Comparison of ENCODE assay signal across 20 cellular contexts in genomic region chr13:43373400-43373799, GRCh38.
A peak's percentile ranks its signal among the peaks of the same experiment; 100 is the strongest.
DNase-seq lines count a peak whose midpoint lies in the region; ATAC-seq and TF ChIP-seq lines count a peak whose summit lies in the region.
"Had no signal": no experiment of that assay in that cellular context is flagged by ENCODE, and none has a peak within 500 bp of the region (broad histone marks: within the 10 kb centered on the region; RNA-seq: fewer than 3 reads in every experiment).

No MANE protein-coding gene starts in this region.

- no peak overlapping the region for H2BK15ac ChIP-seq in H9 (ENCODE audit: low read depth, low read length)

- no peaks in the 10 kb centered on the region; a peak in 2 of 5 replicates for H3K9me3 Mint-ChIP-seq in H9
- H3K9me3 Mint-ChIP-seq: CD8-positive, alpha-beta T cell had no signal

- H3K36me3 ChIP-seq in BLaER1 (no peaks in the 10 kb centered on the region), esophagus muscularis mucosa (no peaks in the 10 kb centered on the region), uterus (no peaks in the 10 kb centered on the region), PC-3 (ENCODE audit: low read depth, low read length) (no peaks in the 10 kb centered on the region)
- H3K36me3 ChIP-seq: BE2C had no signal

- H3K23me2 ChIP-seq in H9 (ENCODE audit: insufficient read length, low read depth, low read length, poor library complexity, severe bottlenecking), result no peaks in the 10 kb centered on the region

- H3F3A ChIP-seq in PC-3 (ENCODE audit: low read length, unreplicated experiment), result no peaks in the 10 kb centered on the region

- no peak overlapping the region for H3K14ac ChIP-seq in H9 (ENCODE audit: insufficient read depth, low read length)

- peak overlapping the region in 1 of 3 experiments; percentile 40; a peak in 1 of 7 replicates for H3K27ac Mint-ChIP-seq in H9
- H3K27ac Mint-ChIP-seq: CD4-positive, CD25-positive, alpha-beta regulatory T cell; CD8-positive, alpha-beta T cell had no signal

- no peak for TF ChIP-seq EP300 in esophagus muscularis mucosa (IDR thresholded peaks at IDR 0.05)

- TF ChIP-seq POLR2A in esophagus muscularis mucosa (IDR thresholded peaks at IDR 0.05; ENCODE audit: low read depth) (no peak), uterus (IDR thresholded peaks at IDR 0.05) (no peak)

- H3K27me3 ChIP-seq in BLaER1, result no peaks in the 10 kb centered on the region
- H3K27me3 ChIP-seq in H9 (ENCODE audit: insufficient read depth, low read length), result no peaks in the 10 kb centered on the region
- H3K27me3 ChIP-seq in esophagus muscularis mucosa, result no peaks in the 10 kb centered on the region
- H3K27me3 ChIP-seq in uterus, result no peaks in the 10 kb centered on the region
- no peaks in the 10 kb centered on the region for H3K27me3 ChIP-seq in PC-3 (ENCODE audit: low read length)
- H3K27me3 ChIP-seq: BE2C had no signal

- intact Hi-C loops in esophagus muscularis mucosa (cut with DNase I) (no loop called here), uterus (cut with DNase I; ENCODE audit: low total_unique reads) (no loop called here), PC-3 (cut with micrococcal nuclease) (no loop called here)

- H3K18ac ChIP-seq in H9 (ENCODE audit: insufficient read length, low read depth, low read length), result no peak overlapping the region

- no peak overlapping the region for H2BK20ac ChIP-seq in H9 (ENCODE audit: low read depth, low read length, poor library complexity, severe bottlenecking)

- peak overlapping the region; percentile 6 for H2AFZ ChIP-seq in H9 (ENCODE audit: low read length)
- no peak overlapping the region for H2AFZ ChIP-seq in PC-3 (ENCODE audit: low read length)

- no peak overlapping the region for H2BK5ac ChIP-seq in H9 (ENCODE audit: insufficient read length, low read length)

- DNase-seq in H9 (no peak), esophagus muscularis mucosa (ENCODE audit: extremely low spot score) (no peak), uterus (no peak), OCI-M1 (lab: John Stamatoyannopoulos, UW) (no peak), PC-3 (no peak)
- DNase-seq: 8988T; ACHN; AML-193; BE2C; Caco-2; CD4-positive, CD25-positive, alpha-beta regulatory T cell; CD8-positive, alpha-beta T cell; DMS153; DND-41; GOT3; HCEC 1CT had no signal

- no peaks in the 10 kb centered on the region; the same call in 1 of the 2 replicates for H3K27me3 Mint-ChIP-seq in H9 (ENCODE audit: low read depth)

- no peak overlapping the region for H3K27ac ChIP-seq in BLaER1
- no peak overlapping the region for H3K27ac ChIP-seq in H9 (ENCODE audit: insufficient read length, low read depth, low read length)
- H3K27ac ChIP-seq in esophagus muscularis mucosa (replicated peaks in 1 of 4), result peak overlapping the region in 3 of 4 donors; percentile 1 to 17 (median 16)
- peak overlapping the region; percentile 19 to 52 for H3K27ac ChIP-seq in uterus
- no peak overlapping the region for H3K27ac ChIP-seq in PC-3 (ENCODE audit: low read length)
- H3K27ac ChIP-seq: A549, C4-2B had no signal

- H3K9me2 ChIP-seq in PC-3 (replicated peaks; ENCODE audit: low read length), result no peaks in the 10 kb centered on the region

- H3K79me2 ChIP-seq in H9 (ENCODE audit: insufficient read depth, low read length), result no peaks in the 10 kb centered on the region
- H3K79me2 ChIP-seq in PC-3 (ENCODE audit: low read length), result no peaks in the 10 kb centered on the region

- BruUV-seq in PC-3 (replicated peaks; lab: Mats Ljungman, UMichigan), result no TSS peak

- no CpG with 5 or more reads among the region's 4 CpGs for WGBS in H9 (ENCODE audit: extremely low coverage, insufficient read length, low lambda C conversion rate)
- WGBS in esophagus muscularis mucosa, result 70% methylated on average over 4 of the region's 4 CpGs

- no peak overlapping the region for H3K9ac ChIP-seq in BLaER1
- no peak overlapping the region for H3K9ac ChIP-seq in H9 (ENCODE audit: extremely low read depth, insufficient read length, low read length)
- H3K9ac ChIP-seq in PC-3 (ENCODE audit: low read length), result no peak overlapping the region

- H4K8ac ChIP-seq in H9 (replicated peaks; ENCODE audit: insufficient read length, low read depth, low read length), result no peak overlapping the region

- peaks cover 4 to 6% of the 10 kb centered on the region in 2 experiments; a peak in 3 of 4 replicates for H3K4me1 Mint-ChIP-seq in H9

- peak overlapping the region; percentile 44 for H2BK120ac ChIP-seq in H9 (ENCODE audit: low read depth, low read length, poor library complexity, severe bottlenecking)

- H3K36me3 Mint-ChIP-seq in H9 (ENCODE audit: insufficient read depth in 1 of 3, low read depth in 3 of 3), result no peaks in the 10 kb centered on the region; a peak in 1 of 7 replicates
- H3K36me3 Mint-ChIP-seq: CD4-positive, CD25-positive, alpha-beta regulatory T cell; CD8-positive, alpha-beta T cell had no signal

- H3K4me2 ChIP-seq in BLaER1 (peak overlapping the region; percentile 16; the same call in 1 of the 2 replicates), H9 (ENCODE audit: insufficient read depth, insufficient read length, low read length) (no peak overlapping the region), PC-3 (ENCODE audit: low read length) (no peak overlapping the region)
- H3K4me2 ChIP-seq: A549 had no signal

- H3K23ac ChIP-seq in H9 (ENCODE audit: insufficient read length, low read depth, low read length), result no peak overlapping the region

- no peak overlapping the region for H2BK12ac ChIP-seq in H9 (ENCODE audit: insufficient read length, low read depth, low read length)

- ATAC-seq in PC-3 (no peak), HG03565 (IDR thresholded peaks at IDR 0.05; ENCODE audit: unreplicated experiment) (no peak)
- ATAC-seq: A549; CD8-positive, alpha-beta T cell had no signal

- H4K20me1 ChIP-seq in BLaER1, result no peaks in the 10 kb centered on the region
- no peaks in the 10 kb centered on the region for H4K20me1 ChIP-seq in H9 (ENCODE audit: control insufficient read depth, insufficient read depth, insufficient read length)
- H4K20me1 ChIP-seq in PC-3 (ENCODE audit: low read length), result no peaks in the 10 kb centered on the region

- CTCF ChIA-PET in PC-3 (lab: Charles Lee), result no interaction called here

- POLR2A ChIA-PET in PC-3 (lab: Charles Lee; ENCODE audit: unreplicated experiment), result no interaction called here

- no peak overlapping the region for H3K4me3 Mint-ChIP-seq in H9
- H3K4me3 Mint-ChIP-seq: CD4-positive, CD25-positive, alpha-beta regulatory T cell; CD8-positive, alpha-beta T cell had no signal

- H3K4ac ChIP-seq in H9 (ENCODE audit: low read depth, low read length), result no peak overlapping the region

- TF ChIP-seq CTCF in H9 (conservative IDR thresholded peaks at IDR 0.05), result no peak
- TF ChIP-seq CTCF in esophagus muscularis mucosa (IDR thresholded peaks at IDR 0.05), result no peak
- TF ChIP-seq CTCF in uterus (IDR thresholded peaks at IDR 0.05), result no peak
- no peak for TF ChIP-seq CTCF in PC-3 (conservative IDR thresholded peaks at IDR 0.05; ENCODE audit: low read depth, low read length)

- H3K4me1 ChIP-seq in BLaER1, result peaks cover 29% of the 10 kb centered on the region
- no peaks in the 10 kb centered on the region for H3K4me1 ChIP-seq in H9 (ENCODE audit: insufficient read depth, low read length)
- H3K4me1 ChIP-seq in esophagus muscularis mucosa, result peaks cover 14 to 68% (median 52%) of the 10 kb centered on the region in 4 donors
- H3K4me1 ChIP-seq in uterus, result peaks cover 0 to 5% of the 10 kb centered on the region in 2 donors
- no peaks in the 10 kb centered on the region for H3K4me1 ChIP-seq in PC-3 (ENCODE audit: insufficient read depth, low read length)
- H3K4me1 ChIP-seq: A549 had no signal

- no peak overlapping the region for H3K56ac ChIP-seq in H9 (ENCODE audit: insufficient read length, low read depth, low read length)

- H3K4me3 ChIP-seq in BLaER1 (no peak overlapping the region), esophagus muscularis mucosa (no peak overlapping the region), uterus (no peak overlapping the region), PC-3 (ENCODE audit: low read length) (no peak overlapping the region)
- H3K4me3 ChIP-seq: A549 had no signal

- no peak overlapping the region for H4K5ac ChIP-seq in H9 (ENCODE audit: insufficient read length, low read depth, low read length)

- H4K91ac ChIP-seq in H9 (ENCODE audit: insufficient read length, low read depth, low read length), result no peak overlapping the region

- H3K9me3 ChIP-seq in BLaER1 (no peaks in the 10 kb centered on the region), H9 (ENCODE audit: control insufficient read depth, low read depth, low read length) (no peaks in the 10 kb centered on the region), esophagus muscularis mucosa (no peaks in the 10 kb centered on the region), uterus (no peaks in the 10 kb centered on the region), PC-3 (ENCODE audit: low read length) (no peaks in the 10 kb centered on the region)
- H3K9me3 ChIP-seq: A549, BE2C, Caco-2 had no signal

- no peaks in the 10 kb centered on the region for H3K79me1 ChIP-seq in H9 (ENCODE audit: insufficient read depth, low read depth, low read length, poor library complexity, severe bottlenecking)

- no peak overlapping the region for H3T11ph ChIP-seq in H9 (ENCODE audit: low read length)

- H2AK5ac ChIP-seq in H9 (ENCODE audit: insufficient read length, low read length), result no peak overlapping the region

Comparison
In these comparisons a context has a peak if more than half of its experiments do, and no peak if none do; other contexts are left out.
1. H3K27ac ChIP-seq: peak in esophagus muscularis mucosa (3 of 4) and uterus (2 of 2); none in BLaER1 (single experiment), H9 (single experiment) and PC-3 (single experiment).